13 cellular contexts compared by ENCODE assay signal in the genomic region with DNA sequence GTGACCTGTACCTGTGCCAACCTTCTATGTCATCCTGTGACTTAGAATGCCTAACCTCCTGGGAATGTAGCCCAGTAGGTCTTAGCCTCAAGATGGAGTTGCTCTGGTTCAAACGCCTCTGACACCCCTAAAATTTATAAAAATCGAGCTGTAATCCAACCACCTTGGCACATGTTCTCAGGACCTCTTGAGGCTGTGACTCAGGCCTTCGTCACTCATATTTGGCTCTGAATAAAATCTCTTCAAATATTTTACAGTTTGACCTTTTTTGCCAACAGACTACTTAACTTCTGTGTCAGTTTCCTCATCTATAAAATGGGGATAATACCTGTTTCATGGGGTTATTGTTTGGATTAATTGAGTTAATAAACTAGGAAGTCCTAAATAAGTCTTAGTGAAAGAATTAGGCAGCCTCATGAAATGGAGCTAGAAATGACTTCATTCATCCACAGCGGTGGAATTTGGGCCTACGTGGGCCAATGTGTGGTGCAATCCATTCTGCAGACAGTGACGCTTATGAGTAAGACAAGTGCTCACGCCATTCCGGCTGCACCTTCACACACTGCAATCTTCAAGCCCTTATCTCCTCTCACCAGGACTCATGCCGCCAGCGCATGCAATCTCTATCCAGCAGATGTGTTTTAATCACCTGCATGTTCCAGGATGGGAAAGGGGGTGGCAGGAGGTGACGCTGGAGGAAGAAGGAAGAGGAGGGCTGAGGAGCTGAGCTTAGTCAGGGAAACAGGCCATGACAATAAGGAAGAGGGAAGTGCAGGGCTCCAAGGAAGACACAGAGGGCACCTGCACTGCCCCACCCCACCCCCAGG. TPM values are rescaled to one million over a fixed set of nuclear protein-coding genes. Genes with fewer than 3 reads are reported as not detected.
DNase-seq lines count a peak whose midpoint lies in the region; ATAC-seq, FAIRE-seq and TF ChIP-seq lines count a peak whose summit lies in the region.
"Had no signal": no experiment of that assay in that cellular context is flagged by ENCODE, and none has a peak within 500 bp of the region (broad histone marks: within the 10 kb centered on the region; RNA-seq: fewer than 3 reads in every experiment).

No MANE protein-coding gene starts in this region.

- H3K4me1 ChIP-seq in HepG2 (ENCODE audit: insufficient read depth, low read length) (peaks cover 35% of the 10 kb centered on the region), right lobe of liver (peaks cover 0 to 16% (median 3%) of the 10 kb centered on the region in 4 donors)

- intact Hi-C loops in HepG2 (cut with micrococcal nuclease; ENCODE audit: unreplicated experiment) (loop anchor here (5.0 kb wide), 2 partner anchors 98 to 143 kb away; a partner anchor contains a TSS), right lobe of liver (cut with DNase I) (no loop called here)
- intact Hi-C loops in activated T-helper 1 cell treated with anti-CD3 and anti-CD28 coated beads, Interleukin-12 subunit alpha, Interleukin-12 subunit beta, Interleukin-2, Interleukin-4 antibody, amounts not matched to agents 30 ng/mL and 10 ng/mL and 1 ng/mL, durations not matched to agents 14 hours and 24 hours and 36 hours (cut with micrococcal nuclease), result loop anchor here (5.0 kb wide), 1 partner anchor 463 kb away; a partner anchor contains a TSS

- no peak for TF ChIP-seq EP300 in HepG2 (IDR thresholded peaks at IDR 0.05; ENCODE audit: low read depth in 2 of 2, low read length in 2 of 2)
- TF ChIP-seq EP300 in HepG2 (CRISPR knock-in tag; IDR thresholded peaks at IDR 0.05; ENCODE audit: borderline replicate concordance), result no peak

- in situ Hi-C loops in HepG2 (cut with HindIII; ENCODE audit: extremely low pct_ligation_motif_present, low pct_unique_long_range_greater_than_20kb), result loop anchor here (5.0 kb wide), 1 partner anchor 98 kb away; a partner anchor contains a TSS

- no peak overlapping the region for H3K27ac Mint-ChIP-seq in activated T-helper 1 cell treated with anti-CD3 and anti-CD28 coated beads, Interleukin-12 subunit alpha, Interleukin-12 subunit beta, Interleukin-2, Interleukin-4 antibody, amounts not matched to agents 30 ng/mL and 10 ng/mL and 1 ng/mL, durations not matched to agents 14 hours and 24 hours and 36 hours
- H3K27ac Mint-ChIP-seq: endodermal cell had no signal

- H3K9me3 ChIP-seq in HepG2 (ENCODE audit: low read length), result peaks cover 15% of the 10 kb centered on the region
- no peaks in the 10 kb centered on the region for H3K9me3 ChIP-seq in right lobe of liver

- TF ChIP-seq CTCF in HepG2 (CRISPR knock-in tag; IDR thresholded peaks at IDR 0.05) (no peak), right lobe of liver (IDR thresholded peaks at IDR 0.05) (no peak), foreskin fibroblast (IDR thresholded peaks at IDR 0.05; ENCODE audit: low read depth, low read length) (no peak)

- CTCF ChIA-PET in HepG2 (lab: Yijun Ruan, JAX; ENCODE audit: low intra/inter-chr PET ratio, low total read pairs), result no interaction called here

- FAIRE-seq in HepG2 (lab: Jason Lieb, UNC), result no peak

- no TSS peak for BruUV-seq in HepG2 (replicated peaks; lab: Mats Ljungman, UMichigan)

- peaks cover 25% of the 10 kb centered on the region for H3K79me2 ChIP-seq in HepG2 (ENCODE audit: insufficient read depth, low read length)

- H3K36me3 Mint-ChIP-seq in activated T-helper 1 cell treated with anti-CD3 and anti-CD28 coated beads, Interleukin-12 subunit alpha, Interleukin-12 subunit beta, Interleukin-2, Interleukin-4 antibody, amounts not matched to agents 30 ng/mL and 10 ng/mL and 1 ng/mL, durations not matched to agents 14 hours and 24 hours and 36 hours (ENCODE audit: low read depth), result peaks cover 17% of the 10 kb centered on the region

- peak overlapping the region; percentile 13; the same call in 1 of the 2 replicates for H3K4me2 ChIP-seq in HepG2 (ENCODE audit: low read depth, low read length)
- H3K4me2 ChIP-seq: BLaER1, smooth muscle cell had no signal

- H3K36me3 ChIP-seq in HepG2 (replicated peaks in 1 of 2; ENCODE audit: control insufficient read depth in 1 of 2, insufficient read depth in 2 of 2, low read length in 2 of 2) (no peaks in the 10 kb centered on the region; a peak in 1 of 5 replicates), right lobe of liver (no peaks in the 10 kb centered on the region)

- DNase-seq in HepG2 (ENCODE audit: low spot score) (no peak), right lobe of liver (no peak), foreskin fibroblast (peak; percentile 20 to 46), GF-D8 (lab: John Stamatoyannopoulos, UW) (no peak), NCI-H774 (lab: John Stamatoyannopoulos, UW) (no peak), HuH-7 (ENCODE audit: low spot score) (no peak)
- no peak for DNase-seq in activated T-helper 1 cell treated with anti-CD3 and anti-CD28 coated beads, Interleukin-12 subunit alpha, Interleukin-12 subunit beta, Interleukin-2, Interleukin-4 antibody, amounts not matched to agents 30 ng/mL and 10 ng/mL and 1 ng/mL, durations not matched to agents 14 hours and 24 hours and 36 hours (ENCODE audit: low spot score)
- no peak for DNase-seq in central memory CD4-positive, alpha-beta T cell
- DNase-seq: anterior cingulate cortex, endodermal cell, NCI-H1694 had no signal

- no peak overlapping the region for H2AFZ ChIP-seq in HepG2 (ENCODE audit: low read length)

- H3K4me1 Mint-ChIP-seq in activated T-helper 1 cell treated with anti-CD3 and anti-CD28 coated beads, Interleukin-12 subunit alpha, Interleukin-12 subunit beta, Interleukin-2, Interleukin-4 antibody, amounts not matched to agents 30 ng/mL and 10 ng/mL and 1 ng/mL, durations not matched to agents 14 hours and 24 hours and 36 hours (ENCODE audit: low read depth), result peaks cover 28% of the 10 kb centered on the region

- peaks cover 23% of the 10 kb centered on the region for H4K20me1 ChIP-seq in HepG2 (ENCODE audit: insufficient read depth, low read length)

- POLR2A ChIA-PET in HepG2 (lab: Yijun Ruan, JAX), result interaction anchor here (0.6 kb wide), 1 partner anchor 14 kb away, joined by 4 read pairs; no protein-coding TSS in a partner anchor

- H3K27me3 ChIP-seq in HepG2 (ENCODE audit: control insufficient read depth in 1 of 2, insufficient read depth in 2 of 2, low read length in 2 of 2) (peaks cover 2 to 33% of the 10 kb centered on the region in 2 experiments; a peak in 4 of 5 replicates), right lobe of liver (no peaks in the 10 kb centered on the region)
- H3K27me3 ChIP-seq: BLaER1 had no signal

- peaks cover 13% of the 10 kb centered on the region for H3K9me3 Mint-ChIP-seq in activated T-helper 1 cell treated with anti-CD3 and anti-CD28 coated beads, Interleukin-12 subunit alpha, Interleukin-12 subunit beta, Interleukin-2, Interleukin-4 antibody, amounts not matched to agents 30 ng/mL and 10 ng/mL and 1 ng/mL, durations not matched to agents 14 hours and 24 hours and 36 hours

- no peak for TF ChIP-seq RAD21 in HepG2 (CRISPR knock-in tag; IDR thresholded peaks at IDR 0.05)

- ATAC-seq in HepG2 (no peak), right lobe of liver (no peak)

- WGBS in HepG2 (ENCODE audit: low lambda C conversion rate), result 21% methylated on average over 11 of the region's 11 CpGs
- WGBS in right lobe of liver (ENCODE audit: insufficient coverage, low coverage, low lambda C conversion rate, missing lambda C conversion rate), result 82% methylated on average over 10 of the region's 11 CpGs

- no peak overlapping the region for H3K9ac ChIP-seq in HepG2 (ENCODE audit: insufficient read depth, low read depth, low read length)
- H3K9ac ChIP-seq: BLaER1 had no signal

- H3K27ac ChIP-seq in HepG2 (ENCODE audit: extremely low read length, insufficient read depth, low read length) (no peak overlapping the region), right lobe of liver (no peak overlapping the region)
- H3K27ac ChIP-seq: BLaER1 had no signal

- H3K4me3 Mint-ChIP-seq in activated T-helper 1 cell treated with anti-CD3 and anti-CD28 coated beads, Interleukin-12 subunit alpha, Interleukin-12 subunit beta, Interleukin-2, Interleukin-4 antibody, amounts not matched to agents 30 ng/mL and 10 ng/mL and 1 ng/mL, durations not matched to agents 14 hours and 24 hours and 36 hours, result peak overlapping the region; percentile 37
- H3K4me3 Mint-ChIP-seq: endodermal cell had no signal

- no peak for TF ChIP-seq POLR2A in HepG2 (IDR thresholded peaks at IDR 0.05; ENCODE audit: insufficient read depth in 1 of 2, low read depth in 2 of 2, low read length in 2 of 2)
- no peak for TF ChIP-seq POLR2A in right lobe of liver (IDR thresholded peaks at IDR 0.05)

- no peaks in the 10 kb centered on the region for H3K27me3 Mint-ChIP-seq in activated T-helper 1 cell treated with anti-CD3 and anti-CD28 coated beads, Interleukin-12 subunit alpha, Interleukin-12 subunit beta, Interleukin-2, Interleukin-4 antibody, amounts not matched to agents 30 ng/mL and 10 ng/mL and 1 ng/mL, durations not matched to agents 14 hours and 24 hours and 36 hours (ENCODE audit: insufficient read depth)

- no peak overlapping the region for H3K4me3 ChIP-seq in HepG2 (replicated peaks in 1 of 3; ENCODE audit: insufficient read depth in 1 of 3, low read depth in 2 of 3, low read length in 3 of 3)
- H3K4me3 ChIP-seq in right lobe of liver, result no peak overlapping the region
- H3K4me3 ChIP-seq in foreskin fibroblast (ENCODE audit: low read depth in 1 of 2, low read length in 2 of 2), result no peak overlapping the region
- H3K4me3 ChIP-seq: BLaER1, smooth muscle cell had no signal

RNA-seq across cellular contexts. Expression of a gene that starts 2.0 kb away (rescaled TPM):
- total RNA-seq in HepG2 (2016; rRNA removed; fragmentation: Illumina TruSeq; extraction: Trizol), result 73.1 and 79.8 TPM in 2 replicates
- 177 and 237 TPM in 2 replicates for total RNA-seq in HepG2 (2016; cell fraction: cytosol; rRNA removed; fragmentation: Illumina TruSeq; extraction: Trizol; ENCODE audit: low read depth)
- total RNA-seq in HepG2 (2016; cell fraction: insoluble cytoplasmic fraction; rRNA removed; fragmentation: Illumina TruSeq; extraction: Trizol), result 65.1 and 76.9 TPM in 2 replicates
- 185 and 204 TPM in 2 replicates for total RNA-seq in HepG2 (2016; cell fraction: membrane; rRNA removed; fragmentation: Illumina TruSeq; extraction: Trizol)
- total RNA-seq in HepG2 (2016; cell fraction: nucleus; rRNA removed; fragmentation: Illumina TruSeq; extraction: Trizol), result 34.3 and 36.3 TPM in 2 replicates
- polyA plus RNA-seq in HepG2 (2011; rRNA removed), result 27.3 and 35.4 TPM in 2 replicates
- 41.8 and 45.9 TPM in 2 replicates for polyA plus RNA-seq in HepG2 (2011; cell fraction: cytosol; rRNA removed)
- 13.6 and 17.3 TPM in 2 replicates for polyA plus RNA-seq in HepG2 (2011; cell fraction: nucleus; rRNA removed)
- polyA plus RNA-seq in HepG2 (2012), result 40.6 and 43.1 TPM in 2 replicates
- polyA plus RNA-seq in HepG2 (2016; cell fraction: cytosol; fragmentation: Illumina TruSeq; extraction: Trizol; ENCODE audit: low read depth), result 290 and 368 TPM in 2 replicates
- polyA plus RNA-seq in HepG2 (2016; cell fraction: insoluble cytoplasmic fraction; fragmentation: Illumina TruSeq; extraction: Trizol; ENCODE audit: low read depth), result 92.1 and 108 TPM in 2 replicates
- 202 and 262 TPM in 2 replicates for polyA plus RNA-seq in HepG2 (2016; cell fraction: membrane; fragmentation: Illumina TruSeq; extraction: Trizol; ENCODE audit: low read depth)
- polyA plus RNA-seq in HepG2 (2016; cell fraction: nucleus; fragmentation: Illumina TruSeq; extraction: Trizol; ENCODE audit: insufficient read depth, low read depth), result 52.7 and 59.5 TPM in 2 replicates
- polyA minus RNA-seq in HepG2 (2011; rRNA and poly(A)+ RNA removed; ENCODE audit: low replicate concordance), result 12.1 and 13.1 TPM in 2 replicates
- polyA minus RNA-seq in HepG2 (2011; cell fraction: cytosol; rRNA and poly(A)+ RNA removed), result 14.9 and 15.7 TPM in 2 replicates
- 29.1 and 31.0 TPM in 2 replicates for polyA minus RNA-seq in HepG2 (2011; cell fraction: nucleus; rRNA and poly(A)+ RNA removed)
- 10 to 100 TPM; 23.3 to 44.9 (median 28.3) TPM for total RNA-seq in right lobe of liver
- 121 TPM in 2 replicates for total RNA-seq in activated T-helper 1 cell treated with anti-CD3 and anti-CD28 coated beads, Interleukin-12 subunit alpha, Interleukin-12 subunit beta, Interleukin-2, Interleukin-4 antibody, amounts not matched to agents 30 ng/mL and 10 ng/mL and 1 ng/mL, durations not matched to agents 14 hours and 24 hours and 36 hours

Comparison
In these comparisons a context has a peak if more than half of its experiments do, and no peak if none do; other contexts are left out.
1. intact Hi-C loops: an anchor here in HepG2 (5.0 kb wide) and activated T-helper 1 cell treated with anti-CD3 and anti-CD28 coated beads, Interleukin-12 subunit alpha, Interleukin-12 subunit beta, Interleukin-2, Interleukin-4 antibody, amounts not matched to agents 30 ng/mL and 10 ng/mL and 1 ng/mL, durations not matched to agents 14 hours and 24 hours and 36 hours (5.0 kb wide); none called in right lobe of liver.
2. DNase-seq: peak in foreskin fibroblast (2 of 2); none in HepG2 (single experiment), right lobe of liver (0 of 3), activated T-helper 1 cell treated with anti-CD3 and anti-CD28 coated beads, Interleukin-12 subunit alpha, Interleukin-12 subunit beta, Interleukin-2, Interleukin-4 antibody, amounts not matched to agents 30 ng/mL and 10 ng/mL and 1 ng/mL, durations not matched to agents 14 hours and 24 hours and 36 hours (single experiment), GF-D8 (single experiment), NCI-H774 (single experiment), HuH-7 (single experiment) and central memory CD4-positive, alpha-beta T cell (single experiment).